ENCODE assay signal across 24 cellular contexts in genomic region chr2:37448342-37449120, GRCh38.
"Had no signal": no experiment of that assay in that cellular context is flagged by ENCODE, and none has a peak within 500 bp of the region (broad histone marks: within the 10 kb centered on the region; RNA-seq: fewer than 3 reads in every experiment).

No MANE protein-coding gene starts in this region.

- H3K36me3 Mint-ChIP-seq: IgD-negative memory B cell had no signal

- ATAC-seq: HepG2, K562, Panc1, SK-N-SH treated with all-trans-retinoic acid at 6 μM for 48 hours had no signal

- H3K9ac ChIP-seq: KMS-11 had no signal

- H3K27ac ChIP-seq: KMS-11, RWPE1, SJCRH30 had no signal

- H3K4me3 ChIP-seq: K562, SJCRH30 had no signal

- H3K9me3 ChIP-seq: SJCRH30 had no signal

- H3K4me2 ChIP-seq: KMS-11 had no signal

- H3K9me3 Mint-ChIP-seq: IgD-negative memory B cell had no signal

- H3K4me1 ChIP-seq: SJCRH30 had no signal

- H3K36me3 ChIP-seq: SJCRH30 had no signal

- FAIRE-seq: HepG2, K562 had no signal

- H3K27ac Mint-ChIP-seq: IgD-negative memory B cell had no signal

- DNase-seq: Kasumi-1, MV-4-11, NCI-H1048, NCI-H1105, NCI-H1417, NCI-H1436 treated with DMSO at 0.1 percent for 48 hours, NCI-H1694, NCI-H187 treated with DMSO at 0.1 percent for 48 hours, NCI-H2029 treated with DMSO at 0.1 percent for 48 hours, NCI-H226, NCI-H446, NCI-H510A, NCI-H524 treated with DMSO at 0.1 percent for 48 hours, NCI-H69, NCI-H774, SHP77, SJCRH30 had no signal

- H3K4me3 Mint-ChIP-seq: IgD-negative memory B cell had no signal
